24 cellular contexts compared by ENCODE assay signal in the genomic region with DNA sequence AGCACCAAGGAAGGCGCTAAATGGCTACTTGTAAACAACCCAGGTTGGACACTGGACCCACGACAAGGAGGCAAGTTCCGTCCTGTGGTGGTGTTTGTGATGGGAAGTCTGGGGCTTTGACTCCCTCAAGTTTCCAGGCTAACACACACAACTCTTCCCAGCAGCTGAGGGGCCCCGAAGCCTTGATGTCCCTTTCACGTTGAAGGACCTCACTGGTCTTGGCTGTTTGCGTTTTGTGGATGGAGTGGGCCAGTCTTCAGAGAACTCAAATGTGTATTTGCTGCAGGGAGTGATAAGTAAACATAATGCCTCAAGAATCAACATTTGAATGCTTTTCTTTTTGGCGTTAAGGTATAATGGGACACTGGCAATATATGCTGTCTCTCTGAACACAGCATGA.
"Had no signal": no experiment of that assay in that cellular context is flagged by ENCODE, and none has a peak within 500 bp of the region (broad histone marks: within the 10 kb centered on the region; RNA-seq: fewer than 3 reads in every experiment).

No MANE protein-coding gene starts in this region.

- H3K27me3 ChIP-seq: MG63 had no signal

- H3K27me3 Mint-ChIP-seq: T-cell had no signal

- H3K9ac ChIP-seq: SK-N-SH had no signal

- H3K4me3 ChIP-seq: MG63 had no signal

- H3K36me3 ChIP-seq: MG63 had no signal

- H3K27ac Mint-ChIP-seq: T-cell had no signal

- ATAC-seq: Panc1, PC-3, T-cell had no signal

- H3K4me2 ChIP-seq: SK-N-SH had no signal

- DNase-seq: KBM-7, MG63, NCI-H1092, NCI-H1105 treated with DMSO at 0.1 percent for 48 hours, NCI-H1417 treated with DMSO at 0.1 percent for 48 hours, NCI-H146, NCI-H1694 treated with DMSO at 0.1 percent for 48 hours, NCI-H2029, NCI-H2081 treated with DMSO at 0.1 percent for 48 hours, NCI-H2171, NCI-H226, NCI-H446, NCI-H510A, NCI-H524 treated with DMSO at 0.1 percent for 48 hours, NCI-H69, NCI-H774, PC-3, SHP77, SK-N-SH, SW 1271, T-cell had no signal

- H3K4me3 Mint-ChIP-seq: T-cell had no signal

- H3K9me2 ChIP-seq: SK-N-SH had no signal

- H3K9me3 ChIP-seq: MG63, SK-N-SH had no signal

- H3K9me3 Mint-ChIP-seq: T-cell had no signal

- H3K27ac ChIP-seq: HL-60, RWPE1 had no signal
